Comparison of ENCODE assay signal across 33 cellular contexts in the genomic region with DNA sequence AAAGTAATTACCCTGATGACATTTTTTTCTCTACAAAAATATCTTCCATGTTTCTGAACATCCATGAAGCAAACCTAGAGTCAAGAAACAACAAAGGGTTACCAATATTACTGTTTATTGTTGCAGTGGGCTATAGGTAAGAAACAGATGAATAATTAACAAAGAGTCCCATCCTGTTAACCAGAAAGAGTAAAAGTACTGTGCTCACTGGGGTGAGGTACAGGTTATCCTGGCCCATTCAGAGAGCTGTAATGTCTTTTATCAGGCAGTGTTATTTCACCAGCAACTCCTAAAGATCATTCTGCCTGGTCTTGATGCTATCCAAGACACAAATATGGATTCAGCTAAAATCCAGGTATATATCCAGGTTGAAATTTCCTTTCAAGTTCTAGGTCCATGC.
"Had no signal": no experiment of that assay in that cellular context is flagged by ENCODE, and none has a peak within 500 bp of the region (broad histone marks: within the 10 kb centered on the region; RNA-seq: fewer than 3 reads in every experiment).

No MANE protein-coding gene starts in this region.

- H3K27ac Mint-ChIP-seq: activated CD4-positive, alpha-beta T cell treated with anti-CD3 and anti-CD28 coated beads for 36 hours; activated CD4-positive, alpha-beta T cell treated with anti-CD3 and anti-CD28 coated beads, Interleukin-2, amount 10 ng/mL, durations not matched to agents 7 days and 5 days; activated naive CD4-positive, alpha-beta T cell treated with anti-CD3 and anti-CD28 coated beads for 36 hours; activated naive CD4-positive, alpha-beta T cell treated with anti-CD3 and anti-CD28 coated beads, Interleukin-2, amount 50 U/mL, for 72 hours; activated T-helper 1 cell treated with anti-CD3 and anti-CD28 coated beads, Interleukin-12 subunit alpha, Interleukin-12 subunit beta, Interleukin-2, Interleukin-4 antibody, amounts not matched to agents 30 ng/mL and 10 ng/mL and 1 ng/mL, durations not matched to agents 14 hours and 24 hours and 36 hours had no signal

- H3K4me2 ChIP-seq: PC-9 had no signal

- H3K27me3 Mint-ChIP-seq: activated CD4-positive, alpha-beta T cell treated with anti-CD3 and anti-CD28 coated beads, Interleukin-2, amount 10 ng/mL, durations not matched to agents 7 days and 5 days had no signal

- H3K4me1 Mint-ChIP-seq: activated CD4-positive, alpha-beta T cell treated with anti-CD3 and anti-CD28 coated beads for 36 hours; activated CD4-positive, alpha-beta T cell treated with anti-CD3 and anti-CD28 coated beads, Interleukin-2, amount 10 ng/mL, durations not matched to agents 7 days and 5 days had no signal

- DNase-seq: activated CD4-positive, alpha-beta T cell treated with anti-CD3 and anti-CD28 coated beads for 36 hours; activated CD4-positive, alpha-beta T cell treated with anti-CD3 and anti-CD28 coated beads, Interleukin-2, amount 10 ng/mL, durations not matched to agents 7 days and 5 days; activated CD4-positive, alpha-beta T cell treated with anti-CD3 and anti-CD28 coated beads, Interleukin-2, amount 50 U/mL, for 48 hours; activated CD8-positive, alpha-beta memory T cell treated with anti-CD3 and anti-CD28 coated beads, Interleukin-2, amount 50 U/mL, for 4 hours; activated gamma-delta T cell treated with Interleukin-2 at 50 U/mL for 16 hours; activated naive CD4-positive, alpha-beta T cell treated with anti-CD3 and anti-CD28 coated beads for 36 hours; activated T-cell treated with anti-CD3 and anti-CD28 coated beads for 4 hours; activated T-cell treated with anti-CD3 and anti-CD28 coated beads, Interleukin-2, amount 50 U/mL, for 4 hours; adrenal gland; body of pancreas; MM.1S; MV-4-11; NCI-H1092; NCI-H1436 treated with DMSO at 0.1 percent for 48 hours; NCI-H187; NCI-H2029 treated with DMSO at 0.1 percent for 48 hours; NCI-H2107; NCI-H2171; NCI-H510A; NCI-H526; NCI-H748 treated with DMSO at 0.1 percent for 48 hours; NK-92 treated with Interleukin-12 subunit alpha and Interleukin-12 subunit beta, amount 100 ng/mL, for 24 hours; PC-9; Right ventricle myocardium superior; SW 1271; T-helper 1 cell; T1000 had no signal

- H3K4me3 Mint-ChIP-seq: activated CD4-positive, alpha-beta T cell treated with anti-CD3 and anti-CD28 coated beads for 36 hours; activated CD4-positive, alpha-beta T cell treated with anti-CD3 and anti-CD28 coated beads, Interleukin-2, amount 10 ng/mL, durations not matched to agents 7 days and 5 days; activated naive CD4-positive, alpha-beta T cell treated with anti-CD3 and anti-CD28 coated beads for 36 hours; activated T-cell treated with anti-CD3 and anti-CD28 coated beads, Interleukin-2, amount 50 U/mL, for 4 hours; activated T-helper 1 cell treated with anti-CD3 and anti-CD28 coated beads, Interleukin-12 subunit alpha, Interleukin-12 subunit beta, Interleukin-2, Interleukin-4 antibody, amounts not matched to agents 30 ng/mL and 10 ng/mL and 1 ng/mL, durations not matched to agents 14 hours and 24 hours and 36 hours had no signal

- H3K27ac ChIP-seq: adrenal gland, body of pancreas, breast epithelium, PC-9, RWPE1 had no signal

- H2AFZ ChIP-seq: PC-9 had no signal

- H3K4me3 ChIP-seq: adrenal gland, body of pancreas, breast epithelium, PC-9 had no signal

- H3K9me3 ChIP-seq: adrenal gland, body of pancreas, breast epithelium had no signal

- ATAC-seq: activated CD4-positive, alpha-beta T cell treated with anti-CD3 and anti-CD28 coated beads for 36 hours; activated naive CD4-positive, alpha-beta T cell treated with anti-CD3 and anti-CD28 coated beads, Interleukin-2, amount 50 U/mL, for 72 hours; activated T-cell treated with anti-CD3 and anti-CD28 coated beads, Interleukin-2, amount 50 U/mL, for 4 hours; body of pancreas had no signal

- FAIRE-seq: astrocyte, RCC 7860 had no signal

- H3K4me1 ChIP-seq: adrenal gland, body of pancreas, breast epithelium had no signal

- H3K36me3 Mint-ChIP-seq: activated naive CD4-positive, alpha-beta T cell treated with anti-CD3 and anti-CD28 coated beads, Interleukin-2, amount 50 U/mL, for 72 hours had no signal

- H3K27me3 ChIP-seq: adrenal gland, body of pancreas, breast epithelium had no signal

- H3K9me3 Mint-ChIP-seq: activated CD4-positive, alpha-beta T cell treated with anti-CD3 and anti-CD28 coated beads, Interleukin-2, amount 10 ng/mL, durations not matched to agents 7 days and 5 days; activated naive CD4-positive, alpha-beta T cell treated with anti-CD3 and anti-CD28 coated beads for 36 hours; activated T-cell treated with anti-CD3 and anti-CD28 coated beads, Interleukin-2, amount 50 U/mL, for 4 hours; activated T-helper 1 cell treated with anti-CD3 and anti-CD28 coated beads, Interleukin-12 subunit alpha, Interleukin-12 subunit beta, Interleukin-2, Interleukin-4 antibody, amounts not matched to agents 30 ng/mL and 10 ng/mL and 1 ng/mL, durations not matched to agents 14 hours and 24 hours and 36 hours had no signal

- H3K36me3 ChIP-seq: adrenal gland, breast epithelium had no signal
